In genomic region chr3:111881480-111881879, GRCh38 we compare ENCODE assay signal across 36 cellular contexts.
"Had no signal": no experiment of that assay in that cellular context is flagged by ENCODE, and none has a peak within 500 bp of the region (broad histone marks: within the 10 kb centered on the region; RNA-seq: fewer than 3 reads in every experiment).

No MANE protein-coding gene starts in this region.

- DNase-seq: activated B cell treated with CpG ODN at 0.5 μM for 24 hours; activated CD4-positive, alpha-beta memory T cell treated with anti-CD3 and anti-CD28 coated beads for 36 hours; activated CD4-positive, alpha-beta T cell treated with anti-CD3 and anti-CD28 coated beads for 4 hours; activated CD4-positive, alpha-beta T cell treated with anti-CD3 and anti-CD28 coated beads, Interleukin-2, amount 10 ng/mL, durations not matched to agents 24 days and 14 days; activated CD4-positive, alpha-beta T cell treated with anti-CD3 and anti-CD28 coated beads, Interleukin-2, amount 50 U/mL, for 1 hour; activated CD4-positive, alpha-beta T cell treated with anti-CD3 and anti-CD28 coated beads, Interleukin-2, amount 50 U/mL, for 4 hours; activated CD4-positive, CD25-positive, alpha-beta regulatory T cell treated with anti-CD3 and anti-CD28 coated beads, Interleukin-2, amount 50 U/mL, for 72 hours; activated CD8-positive, alpha-beta memory T cell treated with anti-CD3 and anti-CD28 coated beads, Interleukin-2, amount 10 ng/mL, durations not matched to agents 7 days and 5 days; activated CD8-positive, alpha-beta memory T cell treated with anti-CD3 and anti-CD28 coated beads, Interleukin-2, amount 50 U/mL, for 48 hours; activated CD8-positive, alpha-beta T cell treated with anti-CD3 and anti-CD28 coated beads for 36 hours; activated effector memory CD4-positive, alpha-beta T cell treated with Interleukin-2 at 50 U/mL for 16 hours; activated gamma-delta T cell; activated naive CD4-positive, alpha-beta T cell treated with anti-CD3 and anti-CD28 coated beads for 36 hours; activated naive CD4-positive, alpha-beta T cell treated with anti-CD3 and anti-CD28 coated beads, Interleukin-2, amount 50 U/mL, for 16 hours; activated naive CD8-positive, alpha-beta T cell treated with anti-CD3 and anti-CD28 coated beads for 36 hours; activated T-cell treated with anti-CD3 and anti-CD28 coated beads, Interleukin-2, amount 50 U/mL, for 24 hours; activated T-cell treated with anti-CD3 and anti-CD28 coated beads, Interleukin-2, amount 50 U/mL, for 48 hours; adrenal gland; amygdala; anterior cingulate cortex; caudate nucleus; cerebellar nuclear complex; T-helper 1 cell; T-helper 2 cell; T-helper 9 cell had no signal

- H3K9me3 ChIP-seq: adrenal gland had no signal

- H3K36me3 Mint-ChIP-seq: activated naive CD4-positive, alpha-beta T cell treated with anti-CD3 and anti-CD28 coated beads, Interleukin-2, amount 50 U/mL, for 72 hours; activated naive CD8-positive, alpha-beta T cell treated with anti-CD3 and anti-CD28 coated beads for 36 hours had no signal

- H3K36me3 ChIP-seq: adrenal gland, cardiac muscle cell had no signal

- FAIRE-seq: bronchial epithelial cell, TTC549 had no signal

- H3K9me3 Mint-ChIP-seq: activated CD4-positive, alpha-beta T cell treated with anti-CD3 and anti-CD28 coated beads, Interleukin-2, amount 10 ng/mL, durations not matched to agents 24 days and 14 days; activated naive CD8-positive, alpha-beta T cell treated with anti-CD3 and anti-CD28 coated beads for 36 hours; activated T-cell treated with anti-CD3 and anti-CD28 coated beads, Interleukin-2, amount 50 U/mL, for 24 hours; activated T-helper 2 cell treated with anti-CD3 and anti-CD28 coated beads, Interferon-gamma antibody, Interleukin-2, Interleukin-4, amounts not matched to agents 10 μg/mL and 5 μg/mL and 100 μg/mL, durations not matched to agents 14 hours and 24 hours and 36 hours; central memory CD8-positive, alpha-beta T cell; T-helper 1 cell treated with Interleukin-12 subunit alpha and Interleukin-12 subunit beta and Interleukin-4 antibody, amounts not matched to agents 30 μg/mL and 1 μg/mL, for 36 hours had no signal

- ATAC-seq: activated CD8-positive, alpha-beta memory T cell treated with anti-CD3 and anti-CD28 coated beads, Interleukin-2, amount 10 ng/mL, durations not matched to agents 7 days and 5 days; activated CD8-positive, alpha-beta T cell treated with anti-CD3 and anti-CD28 coated beads for 36 hours; activated naive CD4-positive, alpha-beta T cell treated with anti-CD3 and anti-CD28 coated beads, Interleukin-2, amount 50 U/mL, for 72 hours had no signal

- H3K27ac ChIP-seq: adrenal gland, cardiac muscle cell, VCaP had no signal

- H3K4me3 Mint-ChIP-seq: activated B cell treated with CpG ODN at 0.5 μM for 24 hours; activated CD4-positive, alpha-beta memory T cell treated with anti-CD3 and anti-CD28 coated beads for 36 hours; activated CD4-positive, alpha-beta T cell treated with anti-CD3 and anti-CD28 coated beads, Interleukin-2, amount 10 ng/mL, durations not matched to agents 24 days and 14 days; activated CD8-positive, alpha-beta memory T cell treated with anti-CD3 and anti-CD28 coated beads, Interleukin-2, amount 10 ng/mL, durations not matched to agents 7 days and 5 days; activated CD8-positive, alpha-beta T cell treated with anti-CD3 and anti-CD28 coated beads for 36 hours; activated naive CD4-positive, alpha-beta T cell treated with anti-CD3 and anti-CD28 coated beads for 36 hours; activated naive CD8-positive, alpha-beta T cell treated with anti-CD3 and anti-CD28 coated beads for 36 hours; activated T-cell treated with anti-CD3 and anti-CD28 coated beads, Interleukin-2, amount 50 U/mL, for 24 hours; brain; central memory CD8-positive, alpha-beta T cell; T-helper 1 cell treated with Interleukin-12 subunit alpha and Interleukin-12 subunit beta and Interleukin-4 antibody, amounts not matched to agents 30 μg/mL and 1 μg/mL, for 36 hours; T-helper 2 cell treated with Interferon-gamma antibody and Interleukin-4, amounts not matched to agents 5 μg/mL and 100 μg/mL, for 36 hours had no signal

- H3K27me3 Mint-ChIP-seq: activated CD4-positive, alpha-beta memory T cell treated with anti-CD3 and anti-CD28 coated beads for 36 hours; activated CD8-positive, alpha-beta memory T cell treated with anti-CD3 and anti-CD28 coated beads, Interleukin-2, amount 10 ng/mL, durations not matched to agents 7 days and 5 days; activated CD8-positive, alpha-beta T cell treated with anti-CD3 and anti-CD28 coated beads for 36 hours; activated naive CD8-positive, alpha-beta T cell treated with anti-CD3 and anti-CD28 coated beads for 36 hours; activated T-cell treated with anti-CD3 and anti-CD28 coated beads, Interleukin-2, amount 50 U/mL, for 24 hours; central memory CD8-positive, alpha-beta T cell had no signal

- H3K27ac Mint-ChIP-seq: activated B cell treated with CpG ODN at 0.5 μM for 24 hours; activated CD4-positive, alpha-beta memory T cell treated with anti-CD3 and anti-CD28 coated beads for 36 hours; activated CD4-positive, alpha-beta T cell treated with anti-CD3 and anti-CD28 coated beads, Interleukin-2, amount 10 ng/mL, durations not matched to agents 24 days and 14 days; activated CD8-positive, alpha-beta memory T cell treated with anti-CD3 and anti-CD28 coated beads, Interleukin-2, amount 10 ng/mL, durations not matched to agents 7 days and 5 days; activated CD8-positive, alpha-beta T cell treated with anti-CD3 and anti-CD28 coated beads for 36 hours; activated naive CD4-positive, alpha-beta T cell treated with anti-CD3 and anti-CD28 coated beads for 36 hours; activated naive CD4-positive, alpha-beta T cell treated with anti-CD3 and anti-CD28 coated beads, Interleukin-2, amount 50 U/mL, for 72 hours; activated naive CD8-positive, alpha-beta T cell treated with anti-CD3 and anti-CD28 coated beads for 36 hours; activated T-cell treated with anti-CD3 and anti-CD28 coated beads, Interleukin-2, amount 50 U/mL, for 24 hours; activated T-helper 2 cell treated with anti-CD3 and anti-CD28 coated beads, Interferon-gamma antibody, Interleukin-2, Interleukin-4, amounts not matched to agents 10 μg/mL and 5 μg/mL and 100 μg/mL, durations not matched to agents 14 hours and 24 hours and 36 hours; brain; T-helper 1 cell treated with Interleukin-12 subunit alpha and Interleukin-12 subunit beta and Interleukin-4 antibody, amounts not matched to agents 30 μg/mL and 1 μg/mL, for 36 hours; T-helper 2 cell treated with Interferon-gamma antibody and Interleukin-4, amounts not matched to agents 5 μg/mL and 100 μg/mL, for 36 hours had no signal

- H3K27me3 ChIP-seq: adrenal gland, ascending aorta, cardiac muscle cell had no signal

- H3K4me3 ChIP-seq: adrenal gland, ascending aorta, cardiac muscle cell had no signal

- H3K4me1 ChIP-seq: adrenal gland had no signal

- H3K4me1 Mint-ChIP-seq: activated CD4-positive, alpha-beta T cell treated with anti-CD3 and anti-CD28 coated beads, Interleukin-2, amount 10 ng/mL, durations not matched to agents 24 days and 14 days; brain had no signal
